8 cellular contexts compared by ENCODE assay signal in genomic region chr12:97404549-97404948, GRCh38. TPM values are rescaled to one million over a fixed set of nuclear protein-coding genes. Genes with fewer than 3 reads are reported as not detected.
DNase-seq lines count a peak whose midpoint lies in the region; ATAC-seq and TF ChIP-seq lines count a peak whose summit lies in the region.

No MANE protein-coding gene starts in this region.

- H3K4me3 Mint-ChIP-seq in activated CD4-positive, alpha-beta T cell treated with anti-CD3 and anti-CD28 coated beads, Interleukin-2, amount 10 ng/mL, durations not matched to agents 24 days and 14 days = no peak overlapping the region
- H3K4me3 Mint-ChIP-seq in endothelial cell (ENCODE audit: unreplicated experiment) (no peak overlapping the region), naive B cell (no peak overlapping the region)

- TF ChIP-seq CTCF in endothelial cell (IDR thresholded peaks at IDR 0.05; ENCODE audit: unreplicated experiment) = peak; percentile 89

- DNase-seq in activated CD4-positive, alpha-beta T cell treated with anti-CD3 and anti-CD28 coated beads, Interleukin-2, amount 10 ng/mL, durations not matched to agents 24 days and 14 days = peak; percentile 57
- no peak for DNase-seq in activated CD4-positive, alpha-beta T cell treated with anti-CD3 and anti-CD28 coated beads for 4 hours
- peak; percentile 39 for DNase-seq in HuH-7.5 (ENCODE audit: low spot score)
- DNase-seq in NOMO-1 treated with DMSO at 0.1 percent for 48 hours (lab: John Stamatoyannopoulos, UW; ENCODE audit: unreplicated experiment) = peak; percentile 46
- peak; percentile 64 for DNase-seq in endothelial cell (ENCODE audit: low spot score)
- peak; percentile 9 for DNase-seq in naive B cell
- no peak for DNase-seq in stimulated activated CD4-positive, alpha-beta T cell treated with anti-CD3 and anti-CD28 coated beads, Interleukin-4, amount 100 ng/mL, for 24 hours

- peaks cover 1% of the 10 kb centered on the region for H3K27me3 Mint-ChIP-seq in activated CD4-positive, alpha-beta T cell treated with anti-CD3 and anti-CD28 coated beads, Interleukin-2, amount 10 ng/mL, durations not matched to agents 24 days and 14 days
- H3K27me3 Mint-ChIP-seq in endothelial cell (ENCODE audit: unreplicated experiment) (no peaks in the 10 kb centered on the region), naive B cell (peaks cover 0 to 9% (median 4%) of the 10 kb centered on the region in 3 donors)

- H3K27ac Mint-ChIP-seq in activated CD4-positive, alpha-beta T cell treated with anti-CD3 and anti-CD28 coated beads, Interleukin-2, amount 10 ng/mL, durations not matched to agents 24 days and 14 days = no peak overlapping the region
- H3K27ac Mint-ChIP-seq in endothelial cell (ENCODE audit: unreplicated experiment) = no peak overlapping the region
- H3K27ac Mint-ChIP-seq in naive B cell = no peak overlapping the region

- ATAC-seq in GM21737 (IDR thresholded peaks at IDR 0.05; ENCODE audit: unreplicated experiment) = peak; percentile 87
- ATAC-seq in naive B cell (ENCODE audit: low read depth in 2 of 2) = peak in 1 of 2 donors; percentile 44

- intact Hi-C loops in activated CD4-positive, alpha-beta T cell treated with anti-CD3 and anti-CD28 coated beads, Interleukin-2, amount 10 ng/mL, durations not matched to agents 24 days and 14 days (cut with micrococcal nuclease) = no loop called here

- H3K36me3 Mint-ChIP-seq in activated CD4-positive, alpha-beta T cell treated with anti-CD3 and anti-CD28 coated beads, Interleukin-2, amount 10 ng/mL, durations not matched to agents 24 days and 14 days (ENCODE audit: low read depth) = no peaks in the 10 kb centered on the region
- H3K36me3 Mint-ChIP-seq in endothelial cell (ENCODE audit: low read depth, unreplicated experiment) = no peaks in the 10 kb centered on the region
- H3K36me3 Mint-ChIP-seq in naive B cell = no peaks in the 10 kb centered on the region

- no peaks in the 10 kb centered on the region for H3K4me1 Mint-ChIP-seq in activated CD4-positive, alpha-beta T cell treated with anti-CD3 and anti-CD28 coated beads, Interleukin-2, amount 10 ng/mL, durations not matched to agents 24 days and 14 days
- no peaks in the 10 kb centered on the region for H3K4me1 Mint-ChIP-seq in endothelial cell (ENCODE audit: unreplicated experiment)
- H3K4me1 Mint-ChIP-seq in naive B cell = no peaks in the 10 kb centered on the region

- no peaks in the 10 kb centered on the region for H3K9me3 Mint-ChIP-seq in activated CD4-positive, alpha-beta T cell treated with anti-CD3 and anti-CD28 coated beads, Interleukin-2, amount 10 ng/mL, durations not matched to agents 24 days and 14 days
- H3K9me3 Mint-ChIP-seq in endothelial cell (ENCODE audit: unreplicated experiment) = no peaks in the 10 kb centered on the region
- H3K9me3 Mint-ChIP-seq in naive B cell = no peaks in the 10 kb centered on the region

RNA-seq across cellular contexts. Expression of gene RMST, which starts 58.1 kb away (rescaled TPM):
- total RNA-seq in activated CD4-positive, alpha-beta T cell treated with anti-CD3 and anti-CD28 coated beads, Interleukin-2, amount 10 ng/mL, durations not matched to agents 24 days and 14 days = not detected in 2 replicates
- 3.6 TPM for total RNA-seq in endothelial cell (ENCODE audit: unreplicated experiment)
- polyA plus RNA-seq in naive B cell (ENCODE audit: low read depth in 6 of 6) = not detected

Comparison
In these comparisons a context has a peak if more than half of its experiments do, and no peak if none do; other contexts are left out.
1. DNase-seq: peak in activated CD4-positive, alpha-beta T cell treated with anti-CD3 and anti-CD28 coated beads, Interleukin-2, amount 10 ng/mL, durations not matched to agents 24 days and 14 days (single experiment), HuH-7.5 (single experiment), NOMO-1 treated with DMSO at 0.1 percent for 48 hours (single experiment), endothelial cell (single experiment) and naive B cell (single experiment); none in activated CD4-positive, alpha-beta T cell treated with anti-CD3 and anti-CD28 coated beads for 4 hours (0 of 2) and stimulated activated CD4-positive, alpha-beta T cell treated with anti-CD3 and anti-CD28 coated beads, Interleukin-4, amount 100 ng/mL, for 24 hours (single experiment).